ENCODE assay signal across 19 cellular contexts in the genomic region with DNA sequence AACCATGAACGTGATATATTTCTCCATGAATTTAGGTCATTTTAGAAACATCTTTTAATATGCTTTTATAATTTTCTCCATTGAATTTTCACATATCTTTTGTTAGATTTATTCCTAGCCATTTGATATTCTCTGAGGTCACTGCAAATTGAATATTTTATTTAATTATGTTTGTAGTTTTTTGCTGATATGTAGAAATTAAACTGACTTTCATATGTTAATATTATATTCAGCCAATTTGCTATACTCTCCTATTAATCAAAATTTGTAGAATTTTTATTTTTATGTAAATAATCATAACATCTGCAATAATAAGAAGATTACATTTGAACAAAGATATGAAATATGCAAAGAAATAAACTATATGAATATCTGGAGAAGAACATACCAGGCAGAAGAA.
"Had no signal": no experiment of that assay in that cellular context is flagged by ENCODE, and none has a peak within 500 bp of the region (broad histone marks: within the 10 kb centered on the region; RNA-seq: fewer than 3 reads in every experiment).

No MANE protein-coding gene starts in this region.

- H3K9ac ChIP-seq: KMS-11, SK-N-SH had no signal

- H3K27ac ChIP-seq: HL-60, KMS-11, RWPE1 had no signal

- H3K4me2 ChIP-seq: KMS-11, SK-N-SH had no signal

- DNase-seq: IMR-90, Kasumi-1, MM.1S, NCI-H1092 treated with DMSO at 0.1 percent for 48 hours, NCI-H1436 treated with DMSO at 0.1 percent for 48 hours, NCI-H1694 treated with DMSO at 0.1 percent for 48 hours, NCI-H1930, NCI-H2081, NCI-H2107, NCI-H2227 treated with DMSO at 0.1 percent for 48 hours, NCI-H510A, NCI-H524 treated with DMSO at 0.1 percent for 48 hours, NCI-H69, NCI-H774, SHP77, SK-N-SH had no signal

- H3K9me3 ChIP-seq: SK-N-SH had no signal
